ENCODE assay signal across 6 cellular contexts in genomic region chr6:10720960-10721849, GRCh38. TPM values are rescaled to one million over a fixed set of nuclear protein-coding genes. Genes with fewer than 3 reads are reported as not detected.
DNase-seq lines count a peak whose midpoint lies in the region; ATAC-seq and TF ChIP-seq lines count a peak whose summit lies in the region.
"Not testable (repeated sequence)": the region's sequence is repeated elsewhere in the genome, so short reads cannot be mapped to it uniquely, and the experiment has no call there.

No MANE protein-coding gene starts in this region.

- H2AFZ ChIP-seq in PC-3 (ENCODE audit: low read length): peak overlapping the region; percentile 86

- not testable (repeated sequence) for H3K9me3 Mint-ChIP-seq in activated T-cell treated with anti-CD3 and anti-CD28 coated beads, Interleukin-2, amount 50 U/mL, for 72 hours

- H3K79me2 ChIP-seq in PC-3 (ENCODE audit: low read length): peaks cover 32% of the 10 kb centered on the region

- H3K4me3 Mint-ChIP-seq in activated T-cell treated with anti-CD3 and anti-CD28 coated beads, Interleukin-2, amount 50 U/mL, for 72 hours: peak overlapping the region; percentile 94 to 96

- H3K36me3 Mint-ChIP-seq in activated T-cell treated with anti-CD3 and anti-CD28 coated beads, Interleukin-2, amount 50 U/mL, for 72 hours (ENCODE audit: insufficient read depth in 2 of 2): peaks cover 5 to 15% of the 10 kb centered on the region in 2 donors

- intact Hi-C loops in PC-3 (cut with micrococcal nuclease): not testable (repeated sequence)

- H3K4me2 ChIP-seq in PC-3 (ENCODE audit: low read length): peak overlapping the region; percentile 88

- not testable (repeated sequence) for ATAC-seq in PC-3; activated T-cell treated with anti-CD3 and anti-CD28 coated beads, Interleukin-2, amount 50 U/mL, for 72 hours (replicated peaks in 1 of 2)

- not testable (repeated sequence) for H3K9me3 ChIP-seq in PC-3 (ENCODE audit: low read length); muscle layer of duodenum (ENCODE audit: control insufficient read depth in 1 of 2, low read length in 2 of 2); suprapubic skin

- peaks cover 24% of the 10 kb centered on the region for H3K4me1 ChIP-seq in PC-3 (ENCODE audit: insufficient read depth, low read length)
- H3K4me1 ChIP-seq in muscle layer of duodenum (ENCODE audit: control insufficient read depth in 1 of 2, insufficient read depth in 2 of 2, low read length in 2 of 2): peaks cover 0 to 34% of the 10 kb centered on the region in 2 donors
- H3K4me1 ChIP-seq in suprapubic skin: peaks cover 41% of the 10 kb centered on the region

- H3K9ac ChIP-seq in PC-3 (ENCODE audit: low read length): peak overlapping the region; percentile 77

- 87% methylated on average over 17 of the region's 17 CpGs for WGBS in suprapubic skin

- CTCF ChIA-PET in GM10248 (lab: Yijun Ruan, JAX): interaction anchor here (1.3 to 1.7 kb wide), 2 partner anchors 11 to 21 kb away, joined by 4 to 5 read pairs; no protein-coding TSS in a partner anchor
- CTCF ChIA-PET in PC-3 (lab: Charles Lee): not testable (repeated sequence)

- POLR2A ChIA-PET in GM10248 (lab: Yijun Ruan, JAX): interaction anchor here (1.4 to 1.9 kb wide), 2 partner anchors 26 kb away, joined by 4 to 8 read pairs; partner anchors contain the start of genes C6orf52, PAK1IP1 and TMEM14B
- POLR2A ChIA-PET in PC-3 (lab: Charles Lee; ENCODE audit: unreplicated experiment): interaction anchor here (0.7 kb wide), 1 partner anchor 79 kb away, joined by 13 read pairs; no protein-coding TSS in a partner anchor

- H3F3A ChIP-seq in PC-3 (ENCODE audit: low read length, unreplicated experiment): not testable (repeated sequence)

- not testable (repeated sequence) for H3K36me3 ChIP-seq in PC-3 (ENCODE audit: low read depth, low read length); muscle layer of duodenum (ENCODE audit: control insufficient read depth in 1 of 2, insufficient read depth in 2 of 2, low read length in 2 of 2); suprapubic skin

- peak; percentile 26 for TF ChIP-seq CTCF in GM10248 (IDR thresholded peaks at IDR 0.05; ENCODE audit: control extremely low read depth, extremely low read depth, low read depth, missing control alignments)
- TF ChIP-seq CTCF in PC-3 (conservative IDR thresholded peaks at IDR 0.05; ENCODE audit: low read depth, low read length); epithelial cell of proximal tubule (conservative IDR thresholded peaks at IDR 0.05; ENCODE audit: low read depth, low read length); suprapubic skin (IDR thresholded peaks at IDR 0.05): not testable (repeated sequence)

- BruUV-seq in PC-3 (replicated peaks; lab: Mats Ljungman, UMichigan): not testable (repeated sequence)

- H3K27me3 ChIP-seq in PC-3 (ENCODE audit: low read length); muscle layer of duodenum (ENCODE audit: low read depth, low read length); suprapubic skin: not testable (repeated sequence)

- not testable (repeated sequence) for H3K9me2 ChIP-seq in PC-3 (replicated peaks; ENCODE audit: low read length)

- H4K20me1 ChIP-seq in PC-3 (ENCODE audit: low read length): not testable (repeated sequence)

- DNase-seq in GM10248 (ENCODE audit: extremely low spot score); epithelial cell of proximal tubule (ENCODE audit: low read depth); suprapubic skin (ENCODE audit: low spot score in 2 of 2): not testable (repeated sequence)
- peak; percentile 45 for DNase-seq in PC-3
- DNase-seq in activated T-cell treated with anti-CD3 and anti-CD28 coated beads, Interleukin-2, amount 50 U/mL, for 72 hours: peak; percentile 52 to 63

- peaks cover 38% of the 10 kb centered on the region for H3K4me1 Mint-ChIP-seq in activated T-cell treated with anti-CD3 and anti-CD28 coated beads, Interleukin-2, amount 50 U/mL, for 72 hours (ENCODE audit: low read depth)

- H3K27ac ChIP-seq in PC-3 (ENCODE audit: low read length) (peak overlapping the region; percentile 29), suprapubic skin (peak overlapping the region; percentile 93)
- not testable (repeated sequence) for H3K27ac ChIP-seq in muscle layer of duodenum (ENCODE audit: low read length)

- TF ChIP-seq EP300 in suprapubic skin (IDR thresholded peaks at IDR 0.05): not testable (repeated sequence)

- H3K4me3 ChIP-seq in PC-3 (ENCODE audit: low read length) (peak overlapping the region; percentile 74), epithelial cell of proximal tubule (ENCODE audit: low read depth, low read length) (peak overlapping the region; percentile 60), muscle layer of duodenum (ENCODE audit: low read depth in 1 of 2, low read length in 2 of 2) (peak overlapping the region; percentile 46 to 83), suprapubic skin (peak overlapping the region; percentile 64)

- peak overlapping the region; percentile 90 for H3K27ac Mint-ChIP-seq in activated T-cell treated with anti-CD3 and anti-CD28 coated beads, Interleukin-2, amount 50 U/mL, for 72 hours

- not testable (repeated sequence) for H3K27me3 Mint-ChIP-seq in activated T-cell treated with anti-CD3 and anti-CD28 coated beads, Interleukin-2, amount 50 U/mL, for 72 hours (ENCODE audit: low read depth)

- not testable (repeated sequence) for TF ChIP-seq POLR2A in suprapubic skin (IDR thresholded peaks at IDR 0.05)

RNA-seq across cellular contexts. Expression of gene TMEM14C, which starts 1.7 kb away (rescaled TPM):
- 85.8 and 87.8 TPM in 2 replicates for total RNA-seq in PC-3 (2014; rRNA removed)
- 10 to 100 TPM; 74.9 to 76.6 TPM for total RNA-seq in activated T-cell treated with anti-CD3 and anti-CD28 coated beads, Interleukin-2, amount 50 U/mL, for 72 hours
- total RNA-seq in epithelial cell of proximal tubule: 158 and 198 TPM in 2 replicates
- 10 to 100 TPM; 63.4 to 76.7 (median 73.7) TPM for total RNA-seq in suprapubic skin

RNA-seq across cellular contexts. Expression of gene TMEM14B, which starts 26.4 kb away (rescaled TPM):
- total RNA-seq in PC-3 (2014; rRNA removed): 93.8 and 115 TPM in 2 replicates
- 10 to 100 TPM; 77.4 to 78.3 TPM for total RNA-seq in activated T-cell treated with anti-CD3 and anti-CD28 coated beads, Interleukin-2, amount 50 U/mL, for 72 hours
- total RNA-seq in epithelial cell of proximal tubule: 186 and 240 TPM in 2 replicates
- 10 to 100 TPM; 40.8 to 64.7 (median 45.5) TPM for total RNA-seq in suprapubic skin

RNA-seq across cellular contexts. Expression of gene PAK1IP1, which starts 26.4 kb away (rescaled TPM):
- total RNA-seq in PC-3 (2014; rRNA removed) (32.8 and 34.0 TPM in 2 replicates), epithelial cell of proximal tubule (29.7 and 35.4 TPM in 2 replicates), suprapubic skin (10 to 100 TPM in 3 of 4 donors, 1 to 10 TPM in 1; 8.8 to 17.5 (median 13.4) TPM)
- total RNA-seq in activated T-cell treated with anti-CD3 and anti-CD28 coated beads, Interleukin-2, amount 50 U/mL, for 72 hours: 10 to 100 TPM; 21.1 to 21.7 TPM

RNA-seq across cellular contexts. Expression of gene C6orf52, which starts 26.8 kb away (rescaled TPM):
- total RNA-seq in PC-3 (2014; rRNA removed) (0.80 TPM in 1 of 2 replicates, not detected in the other), epithelial cell of proximal tubule (2.5 TPM in 1 of 2 replicates, not detected in the other), suprapubic skin (not detected)
- total RNA-seq in activated T-cell treated with anti-CD3 and anti-CD28 coated beads, Interleukin-2, amount 50 U/mL, for 72 hours: 1 to 10 TPM; 2.7 to 4.4 TPM
